ENCODE assay signal across 21 cellular contexts in genomic region chr11:75728992-75729391, GRCh38. TPM values are rescaled to one million over a fixed set of nuclear protein-coding genes. Genes with fewer than 3 reads are reported as not detected.
"Had no signal": no experiment of that assay in that cellular context is flagged by ENCODE, and none has a peak within 500 bp of the region (broad histone marks: within the 10 kb centered on the region; RNA-seq: fewer than 3 reads in every experiment).

No MANE protein-coding gene starts in this region.

- DNase-seq: IMR-90, Karpas-422, KG1, MM.1S, NCI-H1092 treated with DMSO at 0.1 percent for 48 hours, NCI-H1436, NCI-H187, NCI-H2029, NCI-H2081 treated with DMSO at 0.1 percent for 48 hours, NCI-H2171, NCI-H226, NCI-H510A treated with DMSO at 0.1 percent for 48 hours, NCI-H526, NCI-H82, Right ventricle myocardium superior, RPMI8226, SIG-M5 had no signal

- H3K27ac ChIP-seq: SJSA1, SK-N-MC had no signal

- H3K36me3 ChIP-seq: SJSA1 had no signal

- H3K4me3 ChIP-seq: SJSA1, SK-N-MC had no signal

- H3K9me3 ChIP-seq: SJSA1 had no signal

- H3K4me1 ChIP-seq: SJSA1 had no signal

- ATAC-seq: HepG2 had no signal

- H3K27me3 ChIP-seq: SJSA1 had no signal

RNA-seq across cellular contexts. Expression of gene MOGAT2, which starts 11.4 kb away (rescaled TPM):
- total RNA-seq: HT1080, IMR-90, SJSA1 had no signal
- polyA plus RNA-seq: IMR-90 had no signal

RNA-seq across cellular contexts. Expression of gene DGAT2, which starts 39.6 kb away (rescaled TPM):
- total RNA-seq: SJSA1 had no signal
